In genomic region chr13:40189426-40189825, GRCh38 we compare ENCODE assay signal across 13 cellular contexts.
DNase-seq lines count a peak whose midpoint lies in the region; ATAC-seq and TF ChIP-seq lines count a peak whose summit lies in the region.
"Had no signal": no experiment of that assay in that cellular context is flagged by ENCODE, and none has a peak within 500 bp of the region (broad histone marks: within the 10 kb centered on the region; RNA-seq: fewer than 3 reads in every experiment).

No MANE protein-coding gene starts in this region.

- TF ChIP-seq POLR2A in heart left ventricle (IDR thresholded peaks at IDR 0.05) (no peak), upper lobe of left lung (IDR thresholded peaks at IDR 0.05) (no peak)

- no peak for TF ChIP-seq CTCF in heart left ventricle (IDR thresholded peaks at IDR 0.05)
- no peak for TF ChIP-seq CTCF in brain (conservative IDR thresholded peaks at IDR 0.05)
- TF ChIP-seq CTCF in upper lobe of left lung (IDR thresholded peaks at IDR 0.05), result no peak

- peaks cover 6% of the 10 kb centered on the region for H3K27me3 Mint-ChIP-seq in brain
- H3K27me3 Mint-ChIP-seq in naive thymus-derived CD8-positive, alpha-beta T cell, result peaks cover 0 to 1% (median 0%) of the 10 kb centered on the region in 5 donors

- peaks cover 0 to 3% (median 0%) of the 10 kb centered on the region in 5 experiments for H3K9me3 Mint-ChIP-seq in brain
- H3K9me3 Mint-ChIP-seq in naive thymus-derived CD8-positive, alpha-beta T cell, result peaks cover 0 to 11% (median 0%) of the 10 kb centered on the region in 9 donors

- 94% methylated on average over 6 of the region's 6 CpGs for WGBS in right cardiac atrium
- 93 to 98% (median 95%) methylated on average over 6 of the region's 6 CpGs for WGBS in heart left ventricle, 4 donors
- 87 to 92% methylated on average over 6 of the region's 6 CpGs for WGBS in upper lobe of left lung, 2 donors

- H3K4me1 ChIP-seq in right cardiac atrium (ENCODE audit: control insufficient read depth, insufficient read depth, low read length), result peaks cover 8% of the 10 kb centered on the region
- H3K4me1 ChIP-seq in heart left ventricle, result peaks cover 5 to 52% (median 41%) of the 10 kb centered on the region in 12 donors
- H3K4me1 ChIP-seq in upper lobe of left lung, result peaks cover 5 to 23% (median 18%) of the 10 kb centered on the region in 4 donors

- no peak overlapping the region for H3K4me3 Mint-ChIP-seq in brain
- peak overlapping the region in 9 of 10 donors; percentile 52 to 87 (median 81) for H3K4me3 Mint-ChIP-seq in naive thymus-derived CD8-positive, alpha-beta T cell

- intact Hi-C loops in right cardiac atrium (cut with DNase I), result no loop called here
- intact Hi-C loops in heart left ventricle (cut with DNase I), result no loop called here

- TF ChIP-seq EP300 in upper lobe of left lung (IDR thresholded peaks at IDR 0.05), result no peak

- peak overlapping the region in 4 of 5 experiments; percentile 82 to 93 (median 90) for H3K27ac Mint-ChIP-seq in brain
- peak overlapping the region; percentile 92 to 99 (median 98) for H3K27ac Mint-ChIP-seq in naive thymus-derived CD8-positive, alpha-beta T cell

- no peaks in the 10 kb centered on the region for H3K9me3 ChIP-seq in right cardiac atrium (ENCODE audit: control insufficient read depth, low read length)
- H3K9me3 ChIP-seq in heart left ventricle, result no peaks in the 10 kb centered on the region
- no peaks in the 10 kb centered on the region for H3K9me3 ChIP-seq in upper lobe of left lung

- no peak overlapping the region for H3K4me3 ChIP-seq in right cardiac atrium (ENCODE audit: low read length)
- no peak overlapping the region for H3K4me3 ChIP-seq in heart left ventricle
- no peak overlapping the region for H3K4me3 ChIP-seq in upper lobe of left lung

- POLR2A ChIA-PET in naive thymus-derived CD8-positive, alpha-beta T cell (lab: Charles Lee), result interaction anchor here (0.6 to 2.7 kb wide), 7 partner anchors 9 to 475 kb away, joined by 3 to 24 read pairs (median 4); no protein-coding TSS in a partner anchor

- H3K27ac ChIP-seq in right cardiac atrium (ENCODE audit: low read length) (peak overlapping the region; percentile 14), heart left ventricle (peak overlapping the region in 4 of 12 donors; percentile 67 to 82 (median 70)), upper lobe of left lung (peak overlapping the region in 3 of 4 donors; percentile 20 to 85 (median 64))

- H3K36me3 Mint-ChIP-seq in brain, result no peaks in the 10 kb centered on the region
- peaks cover 0 to 4% (median under 1%) of the 10 kb centered on the region in 3 donors for H3K36me3 Mint-ChIP-seq in naive thymus-derived CD8-positive, alpha-beta T cell

- H3K4me1 Mint-ChIP-seq in brain, result peaks cover 73% of the 10 kb centered on the region
- H3K4me1 Mint-ChIP-seq in naive thymus-derived CD8-positive, alpha-beta T cell, result peaks cover 54 to 95% (median 88%) of the 10 kb centered on the region in 4 donors

- H3K36me3 ChIP-seq in heart left ventricle (no peaks in the 10 kb centered on the region), upper lobe of left lung (no peaks in the 10 kb centered on the region)

- ATAC-seq in right cardiac atrium (no peak), heart left ventricle (no peak), upper lobe of left lung (ENCODE audit: low FRiP score in 2 of 2) (no peak)
- peak in 1 of 2 donors; percentile 5 for ATAC-seq in naive thymus-derived CD8-positive, alpha-beta T cell

- no peak for DNase-seq in right cardiac atrium
- DNase-seq in heart left ventricle, result no peak
- peak in 3 of 10 donors; percentile 24 to 65 (median 41) for DNase-seq in naive thymus-derived CD8-positive, alpha-beta T cell
- DNase-seq in upper lobe of left lung, result no peak
- DNase-seq in NCI-H446 (lab: John Stamatoyannopoulos, UW), result no peak
- no peak for DNase-seq in RPMI8226
- DNase-seq in DMS114 treated with DMSO at 0.1 percent for 48 hours (lab: John Stamatoyannopoulos, UW; ENCODE audit: unreplicated experiment), result no peak
- DNase-seq: activated CD4-positive, CD25-positive, alpha-beta regulatory T cell; amniotic stem cell; KG1; NCI-H1694; SIG-M5 had no signal

- H3K27me3 ChIP-seq in right cardiac atrium (ENCODE audit: control insufficient read depth, insufficient read depth), result no peaks in the 10 kb centered on the region
- H3K27me3 ChIP-seq in heart left ventricle, result no peaks in the 10 kb centered on the region
- no peaks in the 10 kb centered on the region for H3K27me3 ChIP-seq in upper lobe of left lung

Comparison
In these comparisons a context has a peak if more than half of its experiments do, and no peak if none do; other contexts are left out.
1. H3K4me3 Mint-ChIP-seq: peak in naive thymus-derived CD8-positive, alpha-beta T cell (9 of 10); none in brain (0 of 5).